9 cellular contexts compared by ENCODE assay signal in genomic region chr9:117704024-117704575, GRCh38. TPM values are rescaled to one million over a fixed set of nuclear protein-coding genes. Genes with fewer than 3 reads are reported as not detected.
DNase-seq lines count a peak whose midpoint lies in the region; ATAC-seq and TF ChIP-seq lines count a peak whose summit lies in the region.
"Had no signal": no experiment of that assay in that cellular context is flagged by ENCODE, and none has a peak within 500 bp of the region (broad histone marks: within the 10 kb centered on the region; RNA-seq: fewer than 3 reads in every experiment).

Gene TLR4, plus strand, starts transcription at chr9:117704403. Its CDS starts 70 bp downstream, at chr9:117704473.

- H3K27ac Mint-ChIP-seq in GM23338: no peak within 1 kb of the TSS

- TF ChIP-seq CTCF in GM12864 (IDR thresholded peaks at IDR 0.05; ENCODE audit: low read depth, low read length, missing control alignments): no peak
- no peak for TF ChIP-seq CTCF in GM23338 (conservative IDR thresholded peaks at IDR 0.05; ENCODE audit: low read depth in 2 of 2)
- TF ChIP-seq CTCF in breast epithelium (IDR thresholded peaks at IDR 0.05): no peak
- no peak for TF ChIP-seq CTCF in spleen (IDR thresholded peaks at IDR 0.05 in 8 of 11, conservative IDR thresholded peaks at IDR 0.05 in 3 of 11)

- H3K4me2 ChIP-seq in GM23338: no peak within 1 kb of the TSS

- peaks cover 10% of the 10 kb centered on the region for H3K4me1 Mint-ChIP-seq in GM23338

- no peaks in the 10 kb centered on the region for H3K79me2 ChIP-seq in GM23338 (replicated peaks; ENCODE audit: insufficient read depth)

- peak within 1 kb of the TSS; percentile 34; the same call in 1 of the 2 replicates for H3K27ac ChIP-seq in GM23338 (ENCODE audit: low read depth)
- peak within 1 kb of the TSS; percentile 81 to 92 for H3K27ac ChIP-seq in breast epithelium
- H3K27ac ChIP-seq in spleen: peak within 1 kb of the TSS; percentile 64 to 93 (median 92)

- DNase-seq in GM12864 (ENCODE audit: low read depth) (peak; percentile 45), GM23338 (ENCODE audit: low spot score) (peak; percentile 16), M059J (ENCODE audit: low read depth) (peak; percentile 95), breast epithelium (ENCODE audit: low spot score in 2 of 2) (peak in 1 of 2 donors; percentile 35), kidney tubule cell (ENCODE audit: low spot score) (peak; percentile 81), spleen (peak; percentile 90)
- no peak for DNase-seq in stimulated activated CD4-positive, alpha-beta T cell treated with anti-CD3 and anti-CD28 coated beads, Interleukin-4, amount 100 ng/mL, for 24 hours
- DNase-seq in activated CD4-positive, alpha-beta T cell treated with anti-CD3 and anti-CD28 coated beads for 4 hours: no peak

- H3K27me3 ChIP-seq in GM23338 (ENCODE audit: insufficient read depth) (no peaks in the 10 kb centered on the region), breast epithelium (no peaks in the 10 kb centered on the region), spleen (replicated peaks in 1 of 7) (no peaks in the 10 kb centered on the region)

- H3K36me3 ChIP-seq in GM23338 (ENCODE audit: insufficient read depth): no peaks in the 10 kb centered on the region
- no peaks in the 10 kb centered on the region for H3K36me3 ChIP-seq in breast epithelium
- peaks cover 0 to 20% (median 4%) of the 10 kb centered on the region in 6 donors for H3K36me3 ChIP-seq in spleen

- WGBS in spleen, 5 donors: 3 to 10% (median 4%) methylated on average over 13 of the region's 13 CpGs

- H3K36me3 Mint-ChIP-seq in GM23338 (ENCODE audit: low read depth): no peaks in the 10 kb centered on the region

- no peaks in the 10 kb centered on the region for H4K20me1 ChIP-seq in GM23338 (replicated peaks; ENCODE audit: insufficient read depth)

- H3K9me3 Mint-ChIP-seq in GM23338: peaks cover 41% of the 10 kb centered on the region

- H3F3A ChIP-seq in GM23338 (replicated peaks; ENCODE audit: low read depth): no peaks in the 10 kb centered on the region

- TF ChIP-seq POLR2A in breast epithelium (IDR thresholded peaks at IDR 0.05): no peak
- TF ChIP-seq POLR2A in spleen (IDR thresholded peaks at IDR 0.05): peak in 2 of 3 donors; percentile 6 to 82

- no peak within 1 kb of the TSS for H3K4me3 Mint-ChIP-seq in GM23338

- no peaks in the 10 kb centered on the region for H3K27me3 Mint-ChIP-seq in GM23338 (ENCODE audit: insufficient read depth, low read depth, poor library complexity)

- H3K4me1 ChIP-seq in GM23338 (ENCODE audit: insufficient read depth): peaks cover 7% of the 10 kb centered on the region; the same call in 1 of the 2 replicates
- peaks cover 0 to 3% of the 10 kb centered on the region in 2 donors for H3K4me1 ChIP-seq in breast epithelium
- peaks cover 0 to 59% (median 28%) of the 10 kb centered on the region in 6 donors for H3K4me1 ChIP-seq in spleen

- peak; percentile 54; the same call in 2 of the 3 replicates for ATAC-seq in GM23338

- peaks cover 3% of the 10 kb centered on the region; the same call in 1 of the 2 replicates for H3K9me2 ChIP-seq in GM23338 (ENCODE audit: insufficient read depth)

- peak within 1 kb of the TSS; percentile 78 for H2AFZ ChIP-seq in GM23338

- H3K4me3 ChIP-seq in GM12864 (ENCODE audit: low read depth, low read length): no peak within 1 kb of the TSS
- H3K4me3 ChIP-seq in GM23338: no peak within 1 kb of the TSS
- peak within 1 kb of the TSS; percentile 43 to 69 (median 52) for H3K4me3 ChIP-seq in breast epithelium
- H3K4me3 ChIP-seq in spleen: peak within 1 kb of the TSS; percentile 8 to 72 (median 54)

- intact Hi-C loops in breast epithelium (cut with DNase I; ENCODE audit: low total_unique reads) (loop anchor here (2.0 kb wide), 1 partner anchor 27 kb away; no protein-coding TSS in a partner anchor), spleen (cut with DNase I; ENCODE audit: low total_unique reads) (no loop called here)

- no peaks in the 10 kb centered on the region for H3K9me3 ChIP-seq in breast epithelium
- no peaks in the 10 kb centered on the region for H3K9me3 ChIP-seq in spleen

TF ChIP-seq in GM23338, 12 proteins besides CTCF, POLR2A, EP300 and RAD21:
- no peak for TF ChIP-seq EZH2 (IDR thresholded peaks at IDR 0.05; ENCODE audit: low read depth, unreplicated experiment)
- TF ChIP-seq CREB1 (CRISPR knock-in tag; IDR thresholded peaks at IDR 0.05; ENCODE audit: low read depth): no peak
- TF ChIP-seq JUNB (IDR thresholded peaks at IDR 0.05; ENCODE audit: unreplicated experiment): no peak
- no peak for TF ChIP-seq STAT1 (IDR thresholded peaks at IDR 0.05; ENCODE audit: unreplicated experiment)
- TF ChIP-seq POLR2AphosphoS5 (IDR thresholded peaks at IDR 0.05; ENCODE audit: low read depth): no peak
- TF ChIP-seq, protein P1, sequence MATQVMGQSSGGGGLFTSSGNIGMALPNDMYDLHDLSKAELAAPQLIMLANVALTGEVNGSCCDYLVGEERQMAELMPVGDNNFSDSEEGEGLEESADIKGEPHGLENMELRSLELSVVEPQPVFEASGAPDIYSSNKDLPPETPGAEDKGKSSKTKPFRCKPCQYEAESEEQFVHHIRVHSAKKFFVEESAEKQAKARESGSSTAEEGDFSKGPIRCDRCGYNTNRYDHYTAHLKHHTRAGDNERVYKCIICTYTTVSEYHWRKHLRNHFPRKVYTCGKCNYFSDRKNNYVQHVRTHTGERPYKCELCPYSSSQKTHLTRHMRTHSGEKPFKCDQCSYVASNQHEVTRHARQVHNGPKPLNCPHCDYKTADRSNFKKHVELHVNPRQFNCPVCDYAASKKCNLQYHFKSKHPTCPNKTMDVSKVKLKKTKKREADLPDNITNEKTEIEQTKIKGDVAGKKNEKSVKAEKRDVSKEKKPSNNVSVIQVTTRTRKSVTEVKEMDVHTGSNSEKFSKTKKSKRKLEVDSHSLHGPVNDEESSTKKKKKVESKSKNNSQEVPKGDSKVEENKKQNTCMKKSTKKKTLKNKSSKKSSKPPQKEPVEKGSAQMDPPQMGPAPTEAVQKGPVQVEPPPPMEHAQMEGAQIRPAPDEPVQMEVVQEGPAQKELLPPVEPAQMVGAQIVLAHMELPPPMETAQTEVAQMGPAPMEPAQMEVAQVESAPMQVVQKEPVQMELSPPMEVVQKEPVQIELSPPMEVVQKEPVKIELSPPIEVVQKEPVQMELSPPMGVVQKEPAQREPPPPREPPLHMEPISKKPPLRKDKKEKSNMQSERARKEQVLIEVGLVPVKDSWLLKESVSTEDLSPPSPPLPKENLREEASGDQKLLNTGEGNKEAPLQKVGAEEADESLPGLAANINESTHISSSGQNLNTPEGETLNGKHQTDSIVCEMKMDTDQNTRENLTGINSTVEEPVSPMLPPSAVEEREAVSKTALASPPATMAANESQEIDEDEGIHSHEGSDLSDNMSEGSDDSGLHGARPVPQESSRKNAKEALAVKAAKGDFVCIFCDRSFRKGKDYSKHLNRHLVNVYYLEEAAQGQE (IDR thresholded peaks at IDR 0.05; ENCODE audit: unreplicated experiment): no peak
- no peak for TF ChIP-seq NANOG (IDR thresholded peaks at IDR 0.05; ENCODE audit: borderline replicate concordance)

RNA-seq across cellular contexts. Expression of gene TLR4, which starts in this region (rescaled TPM):
- total RNA-seq in GM23338 (2014; rRNA removed; shearing (Covaris generic)): 0.17 and 0.27 TPM in 2 replicates
- polyA plus RNA-seq in GM23338 (2016; fragmentation: Nextera tagmentation; extraction: Ambion mirVana) (0.06 TPM in 1 of 2 replicates, not detected in the other), spleen (10 to 100 TPM in 1 of 3 donors, 1 to 10 TPM in 2; 6.3 to 14.8 (median 7.8) TPM)
- 12.5 and 16.9 TPM in 2 replicates for total RNA-seq in M059J (2014; rRNA removed; shearing (Covaris generic))
- total RNA-seq in breast epithelium (10 to 100 TPM; 23.0 to 71.2 (median 31.1) TPM), spleen (100 to 1,000 TPM in 5 of 7 donors, 10 to 100 TPM in 2; 62.8 to 216 (median 136) TPM)
- total RNA-seq: activated CD8-positive, alpha-beta memory T cell treated with anti-CD3 and anti-CD28 coated beads for 36 hours had no signal

Comparison
In these comparisons a context has a peak if more than half of its experiments do, and no peak if none do; other contexts are left out.
1. RNA of gene TLR4 (total RNA-seq): 62.8 to 216 TPM in spleen, 23.0 to 71.2 TPM in breast epithelium and 12.5 to 16.9 TPM in M059J; 0.17 to 0.27 TPM in GM23338; every median in the first group is over 10 times any median in the second.
2. Peak in DNase-seq, ATAC-seq and H3K27ac ChIP-seq in GM23338; RNA of the gene not detected or under 1 TPM.
3. DNase-seq: peak in GM12864 (single experiment), M059J (single experiment), kidney tubule cell (single experiment) and spleen (single experiment); none in stimulated activated CD4-positive, alpha-beta T cell treated with anti-CD3 and anti-CD28 coated beads, Interleukin-4, amount 100 ng/mL, for 24 hours (single experiment) and activated CD4-positive, alpha-beta T cell treated with anti-CD3 and anti-CD28 coated beads for 4 hours (0 of 2).
4. H3K4me3 ChIP-seq: peak in breast epithelium (3 of 3) and spleen (8 of 8); none in GM12864 (single experiment) and GM23338 (single experiment).
5. H3K27ac ChIP-seq: peak in every context shown above with its lines; median percentile 92 in spleen; 86 in breast epithelium; 34 in GM23338.